In the genomic region with DNA sequence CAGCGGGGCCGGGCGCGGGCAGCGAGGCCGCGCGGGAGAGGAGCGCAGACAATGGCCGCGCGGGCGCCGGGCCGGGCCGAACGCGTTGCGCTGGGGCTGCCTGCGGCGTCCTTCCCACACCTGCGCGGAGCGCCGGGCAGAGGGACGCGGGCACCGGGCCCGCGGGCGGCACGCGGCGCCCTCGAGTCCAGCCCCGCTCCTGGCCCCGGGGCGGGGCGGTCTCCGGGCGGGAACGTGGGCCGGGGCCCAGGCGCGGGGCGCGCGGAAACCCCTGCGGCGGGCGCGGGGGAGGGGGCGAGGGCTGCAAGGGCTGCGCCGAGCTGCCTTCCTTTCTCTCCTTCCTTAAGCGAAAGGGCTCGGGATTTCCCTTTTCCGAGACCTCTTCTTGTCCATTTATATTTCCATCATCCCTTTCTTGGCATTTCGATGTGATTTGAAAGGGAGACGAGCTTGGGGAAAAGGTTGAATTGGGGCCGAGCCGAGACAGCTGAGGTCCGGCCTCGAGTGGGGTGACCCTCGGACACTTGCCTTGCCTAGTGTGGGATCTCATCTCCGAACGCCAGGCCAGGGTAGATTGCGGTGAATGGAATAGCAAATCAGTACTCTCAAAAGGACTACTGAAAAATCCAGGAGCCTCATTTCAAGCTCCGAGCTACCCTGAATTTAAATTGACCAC, we compare ENCODE assay signal across 8 cellular contexts. TPM values are rescaled to one million over a fixed set of nuclear protein-coding genes. Genes with fewer than 3 reads are reported as not detected.
DNase-seq lines count a peak whose midpoint lies in the region; ATAC-seq, FAIRE-seq and TF ChIP-seq lines count a peak whose summit lies in the region.

No MANE protein-coding gene starts in this region.

- H3K36me3 ChIP-seq in Caco-2 (ENCODE audit: control insufficient read depth, insufficient read depth, low read length) (no peaks in the 10 kb centered on the region; the same call in 1 of the 2 replicates), RWPE2 (ENCODE audit: low read depth) (peaks cover 3% of the 10 kb centered on the region; the same call in 1 of the 2 replicates), mesendoderm (ENCODE audit: control insufficient read depth, insufficient read depth, low read length) (peaks cover 1% of the 10 kb centered on the region), upper lobe of left lung (no peaks in the 10 kb centered on the region)

- WGBS in mesendoderm (ENCODE audit: extremely low coverage, insufficient coverage, low lambda C conversion rate), result no CpG with 5 or more reads among the region's 69 CpGs
- 3% methylated on average over 22 to 39 of the region's 69 CpGs for WGBS in upper lobe of left lung, 2 donors

- no peak overlapping the region for H2AK5ac ChIP-seq in mesendoderm (ENCODE audit: low read length)

- TF ChIP-seq EP300 in upper lobe of left lung (IDR thresholded peaks at IDR 0.05), result no peak

- peak in 1 of 2 experiments; percentile 64 for DNase-seq in Caco-2
- DNase-seq in GM19239 (ENCODE audit: insufficient read length, low spot score), result peak; percentile 35
- no peak for DNase-seq in RWPE2 (ENCODE audit: low spot score)
- peak in 3 of 10 donors; percentile 17 to 54 (median 53) for DNase-seq in dorsolateral prefrontal cortex
- DNase-seq in mesendoderm, result peak; percentile 57
- DNase-seq in upper lobe of left lung, result peak in 1 of 2 donors; percentile 90
- DNase-seq in DMS153 (lab: John Stamatoyannopoulos, UW), result no peak

- no peak overlapping the region for H4K8ac ChIP-seq in mesendoderm (ENCODE audit: low read depth, low read length)

- peak overlapping the region; percentile 95 for H3K4me3 Mint-ChIP-seq in Caco-2 (ENCODE audit: unreplicated experiment)

- H3K27me3 Mint-ChIP-seq in Caco-2 (ENCODE audit: insufficient read depth, unreplicated experiment), result no peaks in the 10 kb centered on the region

- FAIRE-seq in GM19239 (lab: Jason Lieb, UNC), result no peak

- BruUV-seq in Caco-2 (replicated peaks; lab: Mats Ljungman, UMichigan), result no TSS peak

- H3K27ac ChIP-seq in RWPE2 (ENCODE audit: poor library complexity, severe bottlenecking), result no peak overlapping the region
- H3K27ac ChIP-seq in dorsolateral prefrontal cortex, result peak overlapping the region in 33 of 59 donors; percentile 2 to 84 (median 51)
- no peak overlapping the region for H3K27ac ChIP-seq in mesendoderm (ENCODE audit: low read depth, low read length)
- peak overlapping the region in 2 of 4 donors; percentile 33 to 61 for H3K27ac ChIP-seq in upper lobe of left lung

- H3K79me2 ChIP-seq in mesendoderm (ENCODE audit: control insufficient read depth, insufficient read depth, low read length), result peaks cover 12% of the 10 kb centered on the region

- peak overlapping the region; percentile 0 for H2BK120ac ChIP-seq in mesendoderm (ENCODE audit: low read depth, low read length)

- peak overlapping the region; percentile 82 for H3K4me2 ChIP-seq in mesendoderm (ENCODE audit: low read length)

- H3K23ac ChIP-seq in mesendoderm (ENCODE audit: low read length), result no peak overlapping the region

- TF ChIP-seq CTCF in Caco-2 (IDR thresholded peaks at IDR 0.05; ENCODE audit: insufficient read depth in 1 of 2, low read depth in 1 of 2, low read length in 1 of 2, severe bottlenecking in 1 of 2, unreplicated experiment in 1 of 2), result no peak
- no peak for TF ChIP-seq CTCF in RWPE2 (IDR thresholded peaks at IDR 0.05; ENCODE audit: poor library complexity, severe bottlenecking)
- no peak for TF ChIP-seq CTCF in dorsolateral prefrontal cortex (IDR thresholded peaks at IDR 0.05 in 54 of 56, conservative IDR thresholded peaks at IDR 0.05 in 2 of 56; ENCODE audit: low read depth in 1 of 56, partially characterized antibody in 56 of 56)
- peak in 1 of 6 experiments; percentile 5 for TF ChIP-seq CTCF in upper lobe of left lung (IDR thresholded peaks at IDR 0.05)

- TF ChIP-seq POLR2A in upper lobe of left lung (IDR thresholded peaks at IDR 0.05), result no peak

- ATAC-seq in HG03280 (IDR thresholded peaks at IDR 0.05; ENCODE audit: unreplicated experiment) (peak; percentile 39), RWPE2 (ENCODE audit: low read depth) (peak; percentile 45), upper lobe of left lung (ENCODE audit: low FRiP score in 2 of 2) (peak in 1 of 2 donors; percentile 36)

- CTCF ChIA-PET in Caco-2 (lab: Charles Lee), result interaction anchor here (1.1 kb wide), 1 partner anchor 27 kb away, joined by 3 read pairs; no protein-coding TSS in a partner anchor

- H3K18ac ChIP-seq in mesendoderm (ENCODE audit: low read length), result peak overlapping the region; percentile 77

- H3K4me1 ChIP-seq in Caco-2, result peaks cover 8% of the 10 kb centered on the region; the same call in 1 of the 2 replicates
- peaks cover 3% of the 10 kb centered on the region for H3K4me1 ChIP-seq in RWPE2 (ENCODE audit: insufficient read depth, poor library complexity, severe bottlenecking)
- no peaks in the 10 kb centered on the region for H3K4me1 ChIP-seq in mesendoderm (ENCODE audit: control insufficient read depth, low read depth, low read length)
- peaks cover 4 to 15% (median 8%) of the 10 kb centered on the region in 4 donors for H3K4me1 ChIP-seq in upper lobe of left lung

- H4K5ac ChIP-seq in mesendoderm (ENCODE audit: low read length), result no peak overlapping the region

- peaks cover 14% of the 10 kb centered on the region for H3K36me3 Mint-ChIP-seq in Caco-2 (ENCODE audit: insufficient read depth, unreplicated experiment)

- POLR2A ChIA-PET in Caco-2 (lab: Charles Lee), result interaction anchor here (0.6 to 0.7 kb wide), 3 partner anchors 19 to 48 kb away, joined by 3 read pairs; a partner anchor contains a TSS

- H2BK5ac ChIP-seq in mesendoderm (ENCODE audit: low read length), result no peak overlapping the region

- H3K4me3 ChIP-seq in Caco-2 (ENCODE audit: low read depth, low read length), result peak overlapping the region; percentile 78
- peak overlapping the region; percentile 85 for H3K4me3 ChIP-seq in RWPE2 (ENCODE audit: severe bottlenecking)
- peak overlapping the region; percentile 31 to 85 (median 70) for H3K4me3 ChIP-seq in dorsolateral prefrontal cortex
- H3K4me3 ChIP-seq in mesendoderm (ENCODE audit: low read length), result peak overlapping the region; percentile 16
- H3K4me3 ChIP-seq in upper lobe of left lung, result peak overlapping the region; percentile 36 to 95 (median 72)

- peaks cover 7% of the 10 kb centered on the region for H3K9me3 Mint-ChIP-seq in Caco-2 (ENCODE audit: unreplicated experiment)

- peaks cover 5% of the 10 kb centered on the region for H3K4me1 Mint-ChIP-seq in Caco-2 (ENCODE audit: low read depth, unreplicated experiment)

- H3K79me1 ChIP-seq in mesendoderm (ENCODE audit: low read length), result peaks cover 9% of the 10 kb centered on the region

- intact Hi-C loops in Caco-2 (cut with micrococcal nuclease; ENCODE audit: unreplicated experiment) (no loop called here), dorsolateral prefrontal cortex (cut with DNase I) (loop anchor here in 1 of 2 donors (5.0 kb wide), 1 partner anchor 42 kb away; a partner anchor contains a TSS)

- peak overlapping the region; percentile 96 for H3K4ac ChIP-seq in mesendoderm (ENCODE audit: low read depth, low read length)

- peak overlapping the region; percentile 87 for H3K56ac ChIP-seq in mesendoderm (ENCODE audit: low read length)

- H3K27me3 ChIP-seq in Caco-2 (replicated peaks; ENCODE audit: control insufficient read depth, insufficient read depth, low read length) (no peaks in the 10 kb centered on the region), RWPE2 (ENCODE audit: insufficient read depth, poor library complexity, severe bottlenecking) (no peaks in the 10 kb centered on the region), dorsolateral prefrontal cortex (no peaks in the 10 kb centered on the region), mesendoderm (ENCODE audit: insufficient read depth, low read length, poor library complexity) (no peaks in the 10 kb centered on the region), upper lobe of left lung (no peaks in the 10 kb centered on the region)

- H3K27ac Mint-ChIP-seq in Caco-2 (ENCODE audit: unreplicated experiment), result peak overlapping the region; percentile 88

- no peaks in the 10 kb centered on the region for H3K9me3 ChIP-seq in Caco-2
- no peaks in the 10 kb centered on the region for H3K9me3 ChIP-seq in RWPE2 (ENCODE audit: severe bottlenecking)
- no peaks in the 10 kb centered on the region for H3K9me3 ChIP-seq in upper lobe of left lung

- no peak overlapping the region for H2BK15ac ChIP-seq in mesendoderm (replicated peaks; ENCODE audit: low read depth)

- H3K9ac ChIP-seq in mesendoderm (ENCODE audit: low read length), result peak overlapping the region; percentile 87

RNA-seq across cellular contexts. Expression of a gene that starts 0.7 kb away (rescaled TPM):
- 19.1 and 20.6 TPM in 2 replicates for total RNA-seq in Caco-2 (2022)
- total RNA-seq in dorsolateral prefrontal cortex, result 10 to 100 TPM; 13.8 to 42.7 (median 26.5) TPM
- 30.5 TPM for polyA plus RNA-seq in mesendoderm (2013, experiment 1 of 2)
- 30.2 TPM for polyA plus RNA-seq in mesendoderm (2013, experiment 2 of 2)
- 10 to 100 TPM in 1 of 6 donors, 1 to 10 TPM in 5; 6.0 to 10.0 (median 7.7) TPM for total RNA-seq in upper lobe of left lung

RNA-seq across cellular contexts. Expression of a gene that starts 40.0 kb away (rescaled TPM):
- 5.0 and 5.5 TPM in 2 replicates for total RNA-seq in Caco-2 (2022)
- total RNA-seq in dorsolateral prefrontal cortex, result 10 to 100 TPM in 10 of 120 experiments, 1 to 10 TPM in 110; 3.3 to 13.0 (median 7.3) TPM
- polyA plus RNA-seq in mesendoderm (2013, experiment 1 of 2), result 5.5 TPM
- 4.9 TPM for polyA plus RNA-seq in mesendoderm (2013, experiment 2 of 2)
- total RNA-seq in upper lobe of left lung, result 10 to 100 TPM in 2 of 6 donors, 1 to 10 TPM in 4; 3.7 to 29.3 (median 5.3) TPM

RNA-seq across cellular contexts. Expression of a gene that starts 40.1 kb away (rescaled TPM):
- total RNA-seq in Caco-2 (2022) (not detected in 2 replicates), dorsolateral prefrontal cortex (1 to 10 TPM in 116 of 120 experiments, under 1 TPM in 4; 0.36 to 9.7 (median 2.8) TPM), upper lobe of left lung (10 to 100 TPM in 1 of 6 donors, 1 to 10 TPM in 4, not detected in 1; 1.4 to 14.7 (median 2.6) TPM)
- polyA plus RNA-seq in mesendoderm (2013, experiment 1 of 2), result 1.6 TPM
- 1.5 TPM for polyA plus RNA-seq in mesendoderm (2013, experiment 2 of 2)

Comparison
In these comparisons a context has a peak if more than half of its experiments do, and no peak if none do; other contexts are left out.
1. DNase-seq: peak in GM19239 (single experiment) and mesendoderm (single experiment); none in RWPE2 (single experiment) and DMS153 (single experiment).
2. H3K4me3 ChIP-seq: peak in every context shown above with its lines; median percentile 85 in RWPE2; 78 in Caco-2; 72 in upper lobe of left lung; 70 in dorsolateral prefrontal cortex; 16 in mesendoderm.
3. H3K27ac ChIP-seq: peak in dorsolateral prefrontal cortex (33 of 59); none in RWPE2 (single experiment) and mesendoderm (single experiment).